ENCODE assay signal across 8 cellular contexts in genomic region chr16:83802135-83802534, GRCh38. TPM values are rescaled to one million over a fixed set of nuclear protein-coding genes. Genes with fewer than 3 reads are reported as not detected.
DNase-seq lines count a peak whose midpoint lies in the region; ATAC-seq and TF ChIP-seq lines count a peak whose summit lies in the region.

No MANE protein-coding gene starts in this region.

- no peak for TF ChIP-seq CTCF in chondrocyte (IDR thresholded peaks at IDR 0.05)

- H3K27me3 Mint-ChIP-seq in activated T-helper 2 cell treated with anti-CD3 and anti-CD28 coated beads, Interferon-gamma antibody, Interleukin-2, Interleukin-4, amounts not matched to agents 10 μg/mL and 5 μg/mL and 100 μg/mL, durations not matched to agents 14 hours and 24 hours and 36 hours (ENCODE audit: low read depth): peaks cover 13% of the 10 kb centered on the region
- H3K27me3 Mint-ChIP-seq in activated CD4-positive, alpha-beta memory T cell treated with anti-CD3 and anti-CD28 coated beads for 36 hours: peaks cover 8% of the 10 kb centered on the region
- H3K27me3 Mint-ChIP-seq in chondrocyte (ENCODE audit: low read depth): no peaks in the 10 kb centered on the region

- H3K4me1 Mint-ChIP-seq in activated T-helper 2 cell treated with anti-CD3 and anti-CD28 coated beads, Interferon-gamma antibody, Interleukin-2, Interleukin-4, amounts not matched to agents 10 μg/mL and 5 μg/mL and 100 μg/mL, durations not matched to agents 14 hours and 24 hours and 36 hours (ENCODE audit: low read depth): peaks cover 6% of the 10 kb centered on the region
- peaks cover 9% of the 10 kb centered on the region for H3K4me1 Mint-ChIP-seq in activated CD4-positive, alpha-beta memory T cell treated with anti-CD3 and anti-CD28 coated beads for 36 hours (ENCODE audit: low read depth)
- peaks cover 5% of the 10 kb centered on the region for H3K4me1 Mint-ChIP-seq in chondrocyte (ENCODE audit: low read depth)

- H3K36me3 Mint-ChIP-seq in activated T-helper 2 cell treated with anti-CD3 and anti-CD28 coated beads, Interferon-gamma antibody, Interleukin-2, Interleukin-4, amounts not matched to agents 10 μg/mL and 5 μg/mL and 100 μg/mL, durations not matched to agents 14 hours and 24 hours and 36 hours (ENCODE audit: low read depth): no peaks in the 10 kb centered on the region
- no peaks in the 10 kb centered on the region for H3K36me3 Mint-ChIP-seq in activated CD4-positive, alpha-beta memory T cell treated with anti-CD3 and anti-CD28 coated beads for 36 hours
- H3K36me3 Mint-ChIP-seq in chondrocyte (ENCODE audit: low read depth): no peaks in the 10 kb centered on the region

- H3K4me3 ChIP-seq in mucosa of stomach (ENCODE audit: low read length): no peak overlapping the region

- H3K9me3 Mint-ChIP-seq in activated T-helper 2 cell treated with anti-CD3 and anti-CD28 coated beads, Interferon-gamma antibody, Interleukin-2, Interleukin-4, amounts not matched to agents 10 μg/mL and 5 μg/mL and 100 μg/mL, durations not matched to agents 14 hours and 24 hours and 36 hours: no peaks in the 10 kb centered on the region
- no peaks in the 10 kb centered on the region for H3K9me3 Mint-ChIP-seq in activated CD4-positive, alpha-beta memory T cell treated with anti-CD3 and anti-CD28 coated beads for 36 hours
- H3K9me3 Mint-ChIP-seq in chondrocyte (ENCODE audit: low read depth): no peaks in the 10 kb centered on the region

- no peak overlapping the region for H3K4me3 Mint-ChIP-seq in activated T-helper 2 cell treated with anti-CD3 and anti-CD28 coated beads, Interferon-gamma antibody, Interleukin-2, Interleukin-4, amounts not matched to agents 10 μg/mL and 5 μg/mL and 100 μg/mL, durations not matched to agents 14 hours and 24 hours and 36 hours (ENCODE audit: low read depth)
- H3K4me3 Mint-ChIP-seq in activated CD4-positive, alpha-beta memory T cell treated with anti-CD3 and anti-CD28 coated beads for 36 hours: no peak overlapping the region
- no peak overlapping the region for H3K4me3 Mint-ChIP-seq in chondrocyte (ENCODE audit: unreplicated experiment)

- POLR2A ChIA-PET in activated CD4-positive, alpha-beta memory T cell treated with anti-CD3 and anti-CD28 coated beads for 36 hours (lab: Charles Lee): no interaction called here

- H3K27ac Mint-ChIP-seq in activated T-helper 2 cell treated with anti-CD3 and anti-CD28 coated beads, Interferon-gamma antibody, Interleukin-2, Interleukin-4, amounts not matched to agents 10 μg/mL and 5 μg/mL and 100 μg/mL, durations not matched to agents 14 hours and 24 hours and 36 hours: no peak overlapping the region
- no peak overlapping the region for H3K27ac Mint-ChIP-seq in activated CD4-positive, alpha-beta memory T cell treated with anti-CD3 and anti-CD28 coated beads for 36 hours
- H3K27ac Mint-ChIP-seq in chondrocyte (ENCODE audit: unreplicated experiment): no peak overlapping the region

- no peaks in the 10 kb centered on the region for H3K36me3 ChIP-seq in mucosa of stomach (ENCODE audit: control insufficient read depth, insufficient read depth, low read length)

- peak; percentile 78 for ATAC-seq in HG03066 (IDR thresholded peaks at IDR 0.05; ENCODE audit: low read depth, unreplicated experiment)
- ATAC-seq in GM18519 (IDR thresholded peaks at IDR 0.05; ENCODE audit: low FRiP score, unreplicated experiment): no peak

- H3K9me3 ChIP-seq in mucosa of stomach (ENCODE audit: control insufficient read depth, low read length): no peaks in the 10 kb centered on the region

- DNase-seq in COLO829 (ENCODE audit: low spot score): peak; percentile 11
- peak; percentile 13 for DNase-seq in central memory CD4-positive, alpha-beta T cell
- no peak for DNase-seq in activated T-helper 2 cell treated with anti-CD3 and anti-CD28 coated beads, Interferon-gamma antibody, Interleukin-2, Interleukin-4, amounts not matched to agents 10 μg/mL and 5 μg/mL and 100 μg/mL, durations not matched to agents 14 hours and 24 hours and 36 hours (ENCODE audit: low spot score)
- no peak for DNase-seq in activated CD4-positive, alpha-beta memory T cell treated with anti-CD3 and anti-CD28 coated beads for 36 hours
- no peak for DNase-seq in chondrocyte (ENCODE audit: low spot score)

- peak overlapping the region; percentile 36 for H3K9ac ChIP-seq in mucosa of stomach (ENCODE audit: low read length)

- H3K4me1 ChIP-seq in mucosa of stomach (ENCODE audit: control insufficient read depth, insufficient read depth, low read length): peaks cover 7% of the 10 kb centered on the region

- peaks cover 3% of the 10 kb centered on the region for H3K27me3 ChIP-seq in mucosa of stomach (ENCODE audit: control insufficient read depth, insufficient read depth, low read length)

- intact Hi-C loops in activated T-helper 2 cell treated with anti-CD3 and anti-CD28 coated beads, Interferon-gamma antibody, Interleukin-2, Interleukin-4, amounts not matched to agents 10 μg/mL and 5 μg/mL and 100 μg/mL, durations not matched to agents 14 hours and 24 hours and 36 hours (cut with micrococcal nuclease): no loop called here
- intact Hi-C loops in activated CD4-positive, alpha-beta memory T cell treated with anti-CD3 and anti-CD28 coated beads for 36 hours (cut with micrococcal nuclease): no loop called here

- CTCF ChIA-PET in activated CD4-positive, alpha-beta memory T cell treated with anti-CD3 and anti-CD28 coated beads for 36 hours (lab: Charles Lee): no interaction called here

RNA-seq across cellular contexts. Expression of gene HSBP1, which starts 5.6 kb away (rescaled TPM):
- 109 and 117 TPM in 2 replicates for total RNA-seq in activated T-helper 2 cell treated with anti-CD3 and anti-CD28 coated beads, Interferon-gamma antibody, Interleukin-2, Interleukin-4, amounts not matched to agents 10 μg/mL and 5 μg/mL and 100 μg/mL, durations not matched to agents 14 hours and 24 hours and 36 hours
- 10 to 100 TPM; 70.1 to 74.7 TPM for total RNA-seq in activated CD4-positive, alpha-beta memory T cell treated with anti-CD3 and anti-CD28 coated beads for 36 hours
- 88.4 to 106 TPM (median 88.8 TPM) in 3 replicates for total RNA-seq in chondrocyte

Comparison
In these comparisons a context has a peak if more than half of its experiments do, and no peak if none do; other contexts are left out.
1. DNase-seq: peak in COLO829 (single experiment) and central memory CD4-positive, alpha-beta T cell (single experiment); none in activated T-helper 2 cell treated with anti-CD3 and anti-CD28 coated beads, Interferon-gamma antibody, Interleukin-2, Interleukin-4, amounts not matched to agents 10 μg/mL and 5 μg/mL and 100 μg/mL, durations not matched to agents 14 hours and 24 hours and 36 hours (single experiment), activated CD4-positive, alpha-beta memory T cell treated with anti-CD3 and anti-CD28 coated beads for 36 hours (single experiment) and chondrocyte (single experiment).